ENCODE assay signal across 2 cellular contexts in the genomic region with DNA sequence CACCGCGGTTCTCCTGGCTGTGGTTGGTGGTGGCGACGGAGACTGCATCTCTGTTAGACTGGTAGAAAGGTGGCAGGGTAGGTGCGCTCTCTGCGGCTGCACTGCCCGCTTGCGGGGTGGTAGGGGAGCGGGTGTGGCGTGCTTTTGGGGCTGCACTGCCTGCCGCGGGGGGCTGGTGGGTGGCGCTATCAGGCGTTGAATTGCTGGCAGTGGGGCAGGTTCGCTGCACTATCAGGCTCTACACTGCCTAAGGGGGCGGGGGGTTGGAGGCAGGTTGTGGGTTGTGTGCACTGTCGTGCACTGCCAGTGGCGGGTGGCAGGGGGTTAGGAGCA.
TF ChIP-seq lines count a peak whose summit lies in the region.

No MANE protein-coding gene starts in this region.

TF ChIP-seq in SK-N-SH, 30 proteins besides CTCF, POLR2A, EP300 and RAD21 (continued from another document):
- TF ChIP-seq, protein P1, sequence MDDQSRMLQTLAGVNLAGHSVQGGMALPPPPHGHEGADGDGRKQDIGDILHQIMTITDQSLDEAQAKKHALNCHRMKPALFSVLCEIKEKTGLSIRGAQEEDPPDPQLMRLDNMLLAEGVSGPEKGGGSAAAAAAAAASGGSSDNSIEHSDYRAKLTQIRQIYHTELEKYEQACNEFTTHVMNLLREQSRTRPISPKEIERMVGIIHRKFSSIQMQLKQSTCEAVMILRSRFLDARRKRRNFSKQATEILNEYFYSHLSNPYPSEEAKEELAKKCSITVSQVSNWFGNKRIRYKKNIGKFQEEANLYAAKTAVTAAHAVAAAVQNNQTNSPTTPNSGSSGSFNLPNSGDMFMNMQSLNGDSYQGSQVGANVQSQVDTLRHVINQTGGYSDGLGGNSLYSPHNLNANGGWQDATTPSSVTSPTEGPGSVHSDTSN (IDR thresholded peaks at IDR 0.05) = no peak
- no peak for TF ChIP-seq POLR2AphosphoS5 (IDR thresholded peaks at IDR 0.05; ENCODE audit: low read depth, low read length)
- no peak for TF ChIP-seq ELF1 (IDR thresholded peaks at IDR 0.05)
- TF ChIP-seq, protein P2, sequence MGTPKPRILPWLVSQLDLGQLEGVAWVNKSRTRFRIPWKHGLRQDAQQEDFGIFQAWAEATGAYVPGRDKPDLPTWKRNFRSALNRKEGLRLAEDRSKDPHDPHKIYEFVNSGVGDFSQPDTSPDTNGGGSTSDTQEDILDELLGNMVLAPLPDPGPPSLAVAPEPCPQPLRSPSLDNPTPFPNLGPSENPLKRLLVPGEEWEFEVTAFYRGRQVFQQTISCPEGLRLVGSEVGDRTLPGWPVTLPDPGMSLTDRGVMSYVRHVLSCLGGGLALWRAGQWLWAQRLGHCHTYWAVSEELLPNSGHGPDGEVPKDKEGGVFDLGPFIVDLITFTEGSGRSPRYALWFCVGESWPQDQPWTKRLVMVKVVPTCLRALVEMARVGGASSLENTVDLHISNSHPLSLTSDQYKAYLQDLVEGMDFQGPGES (IDR thresholded peaks at IDR 0.05; ENCODE audit: low read depth, low read length) = no peak
- no peak for TF ChIP-seq FOXM1 (IDR thresholded peaks at IDR 0.05; ENCODE audit: low read depth)

TF ChIP-seq in HEK293T, 16 proteins besides CTCF, POLR2A, EP300 and RAD21 (continued from another document):
- TF ChIP-seq, protein P3, sequence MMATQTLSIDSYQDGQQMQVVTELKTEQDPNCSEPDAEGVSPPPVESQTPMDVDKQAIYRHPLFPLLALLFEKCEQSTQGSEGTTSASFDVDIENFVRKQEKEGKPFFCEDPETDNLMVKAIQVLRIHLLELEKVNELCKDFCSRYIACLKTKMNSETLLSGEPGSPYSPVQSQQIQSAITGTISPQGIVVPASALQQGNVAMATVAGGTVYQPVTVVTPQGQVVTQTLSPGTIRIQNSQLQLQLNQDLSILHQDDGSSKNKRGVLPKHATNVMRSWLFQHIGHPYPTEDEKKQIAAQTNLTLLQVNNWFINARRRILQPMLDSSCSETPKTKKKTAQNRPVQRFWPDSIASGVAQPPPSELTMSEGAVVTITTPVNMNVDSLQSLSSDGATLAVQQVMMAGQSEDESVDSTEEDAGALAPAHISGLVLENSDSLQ (IDR thresholded peaks at IDR 0.05) = no peak
